Comparison of ENCODE assay signal across 14 cellular contexts in genomic region chr1:79859212-79859948, GRCh38.
DNase-seq lines count a peak whose midpoint lies in the region; ATAC-seq and TF ChIP-seq lines count a peak whose summit lies in the region.
"Had no signal": no experiment of that assay in that cellular context is flagged by ENCODE, and none has a peak within 500 bp of the region (broad histone marks: within the 10 kb centered on the region; RNA-seq: fewer than 3 reads in every experiment).

No MANE protein-coding gene starts in this region.

- no peaks in the 10 kb centered on the region for H3K4me1 ChIP-seq in endodermal cell (ENCODE audit: control insufficient read depth, insufficient read depth, low read length)
- peaks cover 6% of the 10 kb centered on the region for H3K4me1 ChIP-seq in mesodermal cell (ENCODE audit: control insufficient read depth, insufficient read depth, low read length, poor library complexity, severe bottlenecking)
- H3K4me1 ChIP-seq in esophagus squamous epithelium, result peaks cover 0 to 5% (median 0%) of the 10 kb centered on the region in 3 donors

- intact Hi-C loops in esophagus squamous epithelium (cut with DNase I), result no loop called here

- H3K9ac ChIP-seq in endodermal cell (ENCODE audit: extremely low read depth, low read length, poor library complexity, severe bottlenecking), result no peak overlapping the region

- H3K27me3 ChIP-seq in BJ (ENCODE audit: control insufficient read depth, insufficient read depth, low read length) (no peaks in the 10 kb centered on the region), endodermal cell (ENCODE audit: control insufficient read depth, insufficient read depth, low read length, poor library complexity, severe bottlenecking) (no peaks in the 10 kb centered on the region), esophagus squamous epithelium (no peaks in the 10 kb centered on the region)
- H3K27me3 ChIP-seq: dorsolateral prefrontal cortex had no signal

- peaks cover 14% of the 10 kb centered on the region for H3K9me3 Mint-ChIP-seq in endodermal cell
- H3K9me3 Mint-ChIP-seq: activated naive CD4-positive, alpha-beta T cell treated with anti-CD3 and anti-CD28 coated beads, Interleukin-2, amount 10 ng/mL, durations not matched to agents 7 days and 5 days had no signal

- H3K4me1 Mint-ChIP-seq in endodermal cell, result peaks cover 8% of the 10 kb centered on the region
- H3K4me1 Mint-ChIP-seq: activated naive CD4-positive, alpha-beta T cell treated with anti-CD3 and anti-CD28 coated beads, Interleukin-2, amount 10 ng/mL, durations not matched to agents 7 days and 5 days; naive B cell had no signal

- POLR2A ChIA-PET in BJ (lab: Charles Lee) (no interaction called here), HEK293T (lab: Yijun Ruan, JAX) (no interaction called here)

- no peak for ATAC-seq in HG03196 (IDR thresholded peaks at IDR 0.05; ENCODE audit: unreplicated experiment)
- ATAC-seq: activated CD8-positive, alpha-beta T cell treated with anti-CD3 and anti-CD28 coated beads for 36 hours had no signal

- no peak for TF ChIP-seq CTCF in BJ (IDR thresholded peaks at IDR 0.05; ENCODE audit: insufficient read depth, low read depth, low read length)
- no peak for TF ChIP-seq CTCF in endodermal cell (conservative IDR thresholded peaks at IDR 0.05)
- TF ChIP-seq CTCF in esophagus squamous epithelium (IDR thresholded peaks at IDR 0.05), result no peak

- peaks cover 7% of the 10 kb centered on the region for H3K36me3 Mint-ChIP-seq in endodermal cell (ENCODE audit: low read depth)
- H3K36me3 Mint-ChIP-seq: activated naive CD4-positive, alpha-beta T cell treated with anti-CD3 and anti-CD28 coated beads, Interleukin-2, amount 10 ng/mL, durations not matched to agents 7 days and 5 days; naive B cell had no signal

- no peak overlapping the region for H3K4me3 ChIP-seq in BJ (ENCODE audit: low read depth, low read length)
- H3K4me3 ChIP-seq in endodermal cell (ENCODE audit: low read length), result peak overlapping the region; percentile 60
- H3K4me3 ChIP-seq in mesodermal cell (ENCODE audit: extremely low read depth, insufficient read depth, low read length, poor library complexity, severe bottlenecking), result no peak overlapping the region
- H3K4me3 ChIP-seq in esophagus squamous epithelium, result no peak overlapping the region
- H3K4me3 ChIP-seq: dorsolateral prefrontal cortex had no signal

- 90 to 91% methylated on average over 4 to 8 of the region's 8 CpGs for WGBS in endodermal cell (ENCODE audit: insufficient coverage in 1 of 2, insufficient read length in 1 of 2), 2 experiments
- WGBS in mesodermal cell (ENCODE audit: insufficient coverage in 2 of 2), 2 experiments, result 79 to 93% methylated on average over 3 to 4 of the region's 8 CpGs
- 57 to 62% methylated on average over 8 of the region's 8 CpGs for WGBS in esophagus squamous epithelium, 2 donors

- no peak overlapping the region for H3K27ac Mint-ChIP-seq in endodermal cell
- H3K27ac Mint-ChIP-seq: activated CD8-positive, alpha-beta T cell treated with anti-CD3 and anti-CD28 coated beads for 36 hours; activated naive CD4-positive, alpha-beta T cell treated with anti-CD3 and anti-CD28 coated beads, Interleukin-2, amount 10 ng/mL, durations not matched to agents 7 days and 5 days had no signal

- peaks cover 18% of the 10 kb centered on the region for H3K9me3 ChIP-seq in endodermal cell (ENCODE audit: control insufficient read depth, low read length)
- H3K9me3 ChIP-seq in mesodermal cell (ENCODE audit: control insufficient read depth, low read length), result peaks cover 2% of the 10 kb centered on the region
- no peaks in the 10 kb centered on the region for H3K9me3 ChIP-seq in esophagus squamous epithelium

- H3K36me3 ChIP-seq in BJ (ENCODE audit: control insufficient read depth, insufficient read depth, low read length) (no peaks in the 10 kb centered on the region), endodermal cell (ENCODE audit: control insufficient read depth, insufficient read depth, low read length) (no peaks in the 10 kb centered on the region), mesodermal cell (ENCODE audit: control insufficient read depth, insufficient read depth, low read length) (no peaks in the 10 kb centered on the region), esophagus squamous epithelium (no peaks in the 10 kb centered on the region)

- no peak for TF ChIP-seq POLR2A in esophagus squamous epithelium (IDR thresholded peaks at IDR 0.05)

- DNase-seq in BJ (ENCODE audit: low read depth) (peak; percentile 16), M059J (ENCODE audit: low read depth) (peak; percentile 3), endodermal cell (no peak), esophagus squamous epithelium (lab: John Stamatoyannopoulos, UW) (no peak), HEK293T (ENCODE audit: extremely low spot score) (no peak)
- DNase-seq in effector CD8-positive, alpha-beta T cell (lab: John Stamatoyannopoulos, UW), result no peak
- DNase-seq: activated CD8-positive, alpha-beta T cell treated with anti-CD3 and anti-CD28 coated beads for 36 hours; activated naive CD4-positive, alpha-beta T cell treated with anti-CD3 and anti-CD28 coated beads, Interleukin-2, amount 10 ng/mL, durations not matched to agents 7 days and 5 days; dorsolateral prefrontal cortex; naive B cell; NCI-H1417; trophoblast cell had no signal

- CTCF ChIA-PET in BJ (lab: Yijun Ruan, JAX), result interaction anchor here (0.6 to 2.0 kb wide), 3 partner anchors 25 to 238 kb away, joined by 3 to 4 read pairs (median 3); no protein-coding TSS in a partner anchor
- CTCF ChIA-PET in HEK293T (lab: Yijun Ruan, JAX), result no interaction called here

- H3K4me3 Mint-ChIP-seq in endodermal cell, result no peak overlapping the region
- H3K4me3 Mint-ChIP-seq: activated CD8-positive, alpha-beta T cell treated with anti-CD3 and anti-CD28 coated beads for 36 hours; activated naive CD4-positive, alpha-beta T cell treated with anti-CD3 and anti-CD28 coated beads, Interleukin-2, amount 10 ng/mL, durations not matched to agents 7 days and 5 days had no signal

- no peak overlapping the region for H3K27ac ChIP-seq in endodermal cell (ENCODE audit: low read depth, low read length)
- peak overlapping the region; percentile 85 for H3K27ac ChIP-seq in mesodermal cell (ENCODE audit: low read depth, low read length, severe bottlenecking)
- H3K27ac ChIP-seq in esophagus squamous epithelium, result peak overlapping the region in 1 of 4 donors; percentile 31
- H3K27ac ChIP-seq: dorsolateral prefrontal cortex had no signal

- H3K27me3 Mint-ChIP-seq in endodermal cell (ENCODE audit: insufficient read depth), result no peaks in the 10 kb centered on the region
- H3K27me3 Mint-ChIP-seq: activated CD8-positive, alpha-beta T cell treated with anti-CD3 and anti-CD28 coated beads for 36 hours; activated naive CD4-positive, alpha-beta T cell treated with anti-CD3 and anti-CD28 coated beads, Interleukin-2, amount 10 ng/mL, durations not matched to agents 7 days and 5 days; naive B cell had no signal

TF ChIP-seq in HEK293T, 16 proteins besides CTCF, POLR2A, EP300 and RAD21:
- TF ChIP-seq CTBP1 (IDR thresholded peaks at IDR 0.05; ENCODE audit: borderline replicate concordance), result no peak
- TF ChIP-seq SUZ12 (IDR thresholded peaks at IDR 0.05), result no peak
- TF ChIP-seq HDGF (IDR thresholded peaks at IDR 0.05; ENCODE audit: borderline replicate concordance), result no peak
- TF ChIP-seq PKNOX1 (IDR thresholded peaks at IDR 0.05), result no peak
- TF ChIP-seq ZNF384 (IDR thresholded peaks at IDR 0.05), result no peak
- no peak for TF ChIP-seq BHLHE40 (IDR thresholded peaks at IDR 0.05; ENCODE audit: borderline replicate concordance)
- TF ChIP-seq ELF4 (IDR thresholded peaks at IDR 0.05), result no peak
- TF ChIP-seq SP1 (IDR thresholded peaks at IDR 0.05), result no peak
- TF ChIP-seq FOXK2 (IDR thresholded peaks at IDR 0.05), result no peak
- no peak for TF ChIP-seq LEF1 (IDR thresholded peaks at IDR 0.05; ENCODE audit: borderline replicate concordance)
- TF ChIP-seq L3MBTL2 (conservative IDR thresholded peaks at IDR 0.05), result no peak
- TF ChIP-seq NFRKB (IDR thresholded peaks at IDR 0.05), result no peak
- no peak for TF ChIP-seq FOXA1 (IDR thresholded peaks at IDR 0.05)
- TF ChIP-seq FOXM1 (IDR thresholded peaks at IDR 0.05; ENCODE audit: borderline replicate concordance), result no peak
TF ChIP-seq in HEK293T: peak in this region for 0.

Comparison
In these comparisons a context has a peak if more than half of its experiments do, and no peak if none do; other contexts are left out.
1. DNase-seq: peak in BJ (single experiment) and M059J (single experiment); none in endodermal cell (single experiment), esophagus squamous epithelium (single experiment), HEK293T (single experiment) and effector CD8-positive, alpha-beta T cell (single experiment).